Comparison of ENCODE assay signal across 8 cellular contexts in genomic region chr2:27080603-27080938, GRCh38. TPM values are rescaled to one million over a fixed set of nuclear protein-coding genes. Genes with fewer than 3 reads are reported as not detected.
DNase-seq lines count a peak whose midpoint lies in the region; ATAC-seq, FAIRE-seq and TF ChIP-seq lines count a peak whose summit lies in the region.

No MANE protein-coding gene starts in this region.

- H3K9me3 ChIP-seq in HCT116 (ENCODE audit: control insufficient read depth in 1 of 2, insufficient read depth in 1 of 2, low read depth in 1 of 2, low read length in 2 of 2) (no peaks in the 10 kb centered on the region), left ventricle myocardium inferior (replicated peaks) (no peaks in the 10 kb centered on the region), small intestine (ENCODE audit: control insufficient read depth, low read depth) (no peaks in the 10 kb centered on the region)

- no peaks in the 10 kb centered on the region for H3K27me3 Mint-ChIP-seq in activated CD8-positive, alpha-beta T cell treated with anti-CD3 and anti-CD28 coated beads, Interleukin-2, amount 10 ng/mL, durations not matched to agents 7 days and 5 days (ENCODE audit: low read depth)

- no peaks in the 10 kb centered on the region for H3K36me3 ChIP-seq in HCT116 (ENCODE audit: control insufficient read depth in 1 of 2, insufficient read depth in 2 of 2, low read length in 2 of 2)
- no peaks in the 10 kb centered on the region for H3K36me3 ChIP-seq in left ventricle myocardium inferior
- no peaks in the 10 kb centered on the region for H3K36me3 ChIP-seq in small intestine (ENCODE audit: control insufficient read depth in 2 of 2, insufficient read depth in 2 of 2, low read length in 2 of 2)

- H3K4me1 ChIP-seq in HCT116 (ENCODE audit: control insufficient read depth in 1 of 2, insufficient read depth in 2 of 2, low read length in 2 of 2) = peaks cover 13 to 22% of the 10 kb centered on the region in 2 experiments
- peaks cover 60% of the 10 kb centered on the region for H3K4me1 ChIP-seq in left ventricle myocardium inferior
- H3K4me1 ChIP-seq in small intestine (ENCODE audit: control insufficient read depth in 2 of 2, insufficient read depth in 1 of 2, low read depth in 1 of 2, low read length in 1 of 2) = peaks cover 3 to 5% of the 10 kb centered on the region in 2 donors

- peak overlapping the region; percentile 6 for H3K4me3 Mint-ChIP-seq in activated CD8-positive, alpha-beta T cell treated with anti-CD3 and anti-CD28 coated beads, Interleukin-2, amount 10 ng/mL, durations not matched to agents 7 days and 5 days

- no peak for TF ChIP-seq RAD21 in HCT116 (IDR thresholded peaks at IDR 0.05; ENCODE audit: low read depth)

- DNase-seq in HCT116 (ENCODE audit: low read depth, low spot score) (no peak), left ventricle myocardium inferior (no peak), small intestine (no peak), SW480 (ENCODE audit: low spot score) (no peak), GOT3 (lab: John Stamatoyannopoulos, UW) (no peak), mucosa of gallbladder (ENCODE audit: low spot score) (no peak)
- peak; percentile 30 for DNase-seq in activated CD8-positive, alpha-beta T cell treated with anti-CD3 and anti-CD28 coated beads, Interleukin-2, amount 10 ng/mL, durations not matched to agents 7 days and 5 days

- no peaks in the 10 kb centered on the region for H3K36me3 Mint-ChIP-seq in activated CD8-positive, alpha-beta T cell treated with anti-CD3 and anti-CD28 coated beads, Interleukin-2, amount 10 ng/mL, durations not matched to agents 7 days and 5 days (ENCODE audit: low read depth)

- peak overlapping the region; percentile 28; the same call in 1 of the 2 replicates for H3K27ac ChIP-seq in HCT116 (ENCODE audit: low read depth, low read length)
- peak overlapping the region; percentile 93 for H3K27ac ChIP-seq in left ventricle myocardium inferior (replicated peaks)
- peak overlapping the region; percentile 1 to 39 for H3K27ac ChIP-seq in small intestine (ENCODE audit: low read depth in 1 of 2, low read length in 1 of 2)

- ATAC-seq in HCT116 (no peak), esophagus mucosa (no peak)
- no peak for ATAC-seq in activated CD8-positive, alpha-beta T cell treated with anti-CD3 and anti-CD28 coated beads, Interleukin-2, amount 10 ng/mL, durations not matched to agents 7 days and 5 days

- no peaks in the 10 kb centered on the region for H3K79me2 ChIP-seq in HCT116 (ENCODE audit: insufficient read depth, low read length)

- H3K4me2 ChIP-seq in HCT116 (ENCODE audit: low read length) = peak overlapping the region; percentile 81; the same call in 1 of the 2 replicates

- POLR2A ChIA-PET in HCT116 (lab: Charles Lee) = interaction anchor here (0.6 to 1.3 kb wide), 3 partner anchors 9 to 119 kb away, joined by 3 to 6 read pairs (median 3); partner anchors contain the start of gene OST4
- POLR2A ChIA-PET in activated CD8-positive, alpha-beta T cell treated with anti-CD3 and anti-CD28 coated beads, Interleukin-2, amount 10 ng/mL, durations not matched to agents 7 days and 5 days (lab: Charles Lee) = interaction anchor here (1.3 to 4.5 kb wide), 3 partner anchors 8 to 30 kb away, joined by 5 to 34 read pairs (median 16); partner anchors contain the start of genes AGBL5 and OST4

- TF ChIP-seq POLR2A in HCT116 (IDR thresholded peaks at IDR 0.05; ENCODE audit: borderline replicate concordance, extremely low read depth, insufficient read depth, insufficient read length) = no peak

- no TSS peak for BruUV-seq in HCT116 (replicated peaks; lab: Mats Ljungman, UMichigan)

- peak overlapping the region; percentile 98 for H3K27ac Mint-ChIP-seq in activated CD8-positive, alpha-beta T cell treated with anti-CD3 and anti-CD28 coated beads, Interleukin-2, amount 10 ng/mL, durations not matched to agents 7 days and 5 days

- H3K9me2 ChIP-seq in HCT116 (ENCODE audit: insufficient read depth) = no peaks in the 10 kb centered on the region

- no peak for FAIRE-seq in small intestine (lab: Jason Lieb, UNC)

- H3K9ac ChIP-seq in HCT116 (ENCODE audit: low read length) = no peak overlapping the region

- H3K4me3 ChIP-seq in HCT116 (replicated peaks in 1 of 2; ENCODE audit: low read depth in 1 of 2, low read length in 2 of 2) (no peak overlapping the region), left ventricle myocardium inferior (peak overlapping the region; percentile 68), small intestine (ENCODE audit: low read depth in 1 of 2, low read length in 2 of 2) (no peak overlapping the region)

- no peak overlapping the region for H2AFZ ChIP-seq in HCT116 (ENCODE audit: low read depth, low read length, poor library complexity, severe bottlenecking)

- TF ChIP-seq CTCF in HCT116 (IDR thresholded peaks at IDR 0.05 in 2 of 3, conservative IDR thresholded peaks at IDR 0.05 in 1 of 3; ENCODE audit: borderline replicate concordance in 1 of 3, insufficient read depth in 1 of 3, low read depth in 2 of 3, low read length in 2 of 3) (no peak), left ventricle myocardium inferior (IDR thresholded peaks at IDR 0.05; ENCODE audit: borderline replicate concordance) (no peak)

- RAD21 ChIA-PET in HCT116 (lab: Charles Lee; ENCODE audit: low non-redundant PET in 1 of 2, low total read pairs in 2 of 2, uncharacterized antibody in 2 of 2, unreplicated experiment in 2 of 2) = no interaction called here

- no peaks in the 10 kb centered on the region for H3K9me3 Mint-ChIP-seq in activated CD8-positive, alpha-beta T cell treated with anti-CD3 and anti-CD28 coated beads, Interleukin-2, amount 10 ng/mL, durations not matched to agents 7 days and 5 days (ENCODE audit: insufficient read depth)

- H3K4me1 Mint-ChIP-seq in activated CD8-positive, alpha-beta T cell treated with anti-CD3 and anti-CD28 coated beads, Interleukin-2, amount 10 ng/mL, durations not matched to agents 7 days and 5 days (ENCODE audit: low read depth) = peaks cover 60% of the 10 kb centered on the region

- H3K27me3 ChIP-seq in HCT116 (ENCODE audit: insufficient read depth, low read length) (no peaks in the 10 kb centered on the region), left ventricle myocardium inferior (ENCODE audit: low read depth) (no peaks in the 10 kb centered on the region), small intestine (ENCODE audit: control insufficient read depth in 2 of 2, insufficient read depth in 2 of 2, low read length in 2 of 2) (no peaks in the 10 kb centered on the region)

- 76 to 91% (median 77%) methylated on average over 14 of the region's 14 CpGs for WGBS in small intestine, 3 donors

- CTCF ChIA-PET in HCT116 (lab: Charles Lee) = interaction anchor here (0.6 to 1.3 kb wide), 6 partner anchors 8 to 155 kb away, joined by 3 to 6 read pairs (median 3); partner anchors contain the start of genes AGBL5 and OST4
- CTCF ChIA-PET in activated CD8-positive, alpha-beta T cell treated with anti-CD3 and anti-CD28 coated beads, Interleukin-2, amount 10 ng/mL, durations not matched to agents 7 days and 5 days (lab: Charles Lee) = interaction anchor here (1.0 to 3.4 kb wide), 7 partner anchors 9 to 199 kb away, joined by 3 to 28 read pairs (median 5); partner anchors contain the start of genes AGBL5, OST4 and PREB

- H4K20me1 ChIP-seq in HCT116 (ENCODE audit: insufficient read depth) = no peaks in the 10 kb centered on the region

- intact Hi-C loops in HCT116 (cut with micrococcal nuclease) = no loop called here
- intact Hi-C loops in left ventricle myocardium inferior (cut with micrococcal nuclease) = loop anchor here (10.0 kb wide), 1 partner anchor 116 kb away; no protein-coding TSS in a partner anchor

TF ChIP-seq in HCT116, 20 proteins besides CTCF, POLR2A, EP300 and RAD21:
- TF ChIP-seq ELF1 (IDR thresholded peaks at IDR 0.05; ENCODE audit: borderline replicate concordance, low read depth) = no peak
- TF ChIP-seq SIN3A (IDR thresholded peaks at IDR 0.05; ENCODE audit: low read depth) = no peak
- no peak for TF ChIP-seq POLR2AphosphoS5 (IDR thresholded peaks at IDR 0.05; ENCODE audit: low read depth, low read length)
- TF ChIP-seq FOSL1 (IDR thresholded peaks at IDR 0.05; ENCODE audit: low read depth) = no peak

RNA-seq across cellular contexts. Expression of gene EMILIN1, which starts 2.2 kb away (rescaled TPM):
- total RNA-seq in HCT116 (2021; ENCODE audit: unreplicated experiment) (0.59 TPM), left ventricle myocardium inferior (18.4 TPM), esophagus mucosa (3.0 TPM), mucosa of gallbladder (210 TPM)
- polyA plus RNA-seq in HCT116 (2012) = 0.20 and 0.21 TPM in 2 replicates
- 1 to 10 TPM; 1.1 to 1.4 TPM for total RNA-seq in activated CD8-positive, alpha-beta T cell treated with anti-CD3 and anti-CD28 coated beads, Interleukin-2, amount 10 ng/mL, durations not matched to agents 7 days and 5 days
- polyA plus RNA-seq in small intestine = 10 to 100 TPM in 1 of 3 donors, 1 to 10 TPM in 1, under 1 TPM in 1; 0.67 to 23.0 (median 3.8) TPM

RNA-seq across cellular contexts. Expression of gene KHK, which starts 6.0 kb away (rescaled TPM):
- 6.7 TPM for total RNA-seq in HCT116 (2021; ENCODE audit: unreplicated experiment)
- 4.4 and 4.8 TPM in 2 replicates for polyA plus RNA-seq in HCT116 (2012)
- 10 to 100 TPM; 12.1 to 12.4 TPM for total RNA-seq in activated CD8-positive, alpha-beta T cell treated with anti-CD3 and anti-CD28 coated beads, Interleukin-2, amount 10 ng/mL, durations not matched to agents 7 days and 5 days
- 2.9 TPM for total RNA-seq in left ventricle myocardium inferior
- polyA plus RNA-seq in small intestine = 100 to 1,000 TPM; 225 to 643 (median 533) TPM
- 3.5 TPM for total RNA-seq in esophagus mucosa
- total RNA-seq in mucosa of gallbladder = 6.1 TPM

RNA-seq across cellular contexts. Expression of gene OST4, which starts 9.1 kb away (rescaled TPM):
- 187 TPM for total RNA-seq in HCT116 (2021; ENCODE audit: unreplicated experiment)
- 262 and 288 TPM in 2 replicates for polyA plus RNA-seq in HCT116 (2012)
- total RNA-seq in activated CD8-positive, alpha-beta T cell treated with anti-CD3 and anti-CD28 coated beads, Interleukin-2, amount 10 ng/mL, durations not matched to agents 7 days and 5 days = 100 to 1,000 TPM; 334 to 346 TPM
- total RNA-seq in left ventricle myocardium inferior = 354 TPM
- 100 to 1,000 TPM; 386 to 477 (median 407) TPM for polyA plus RNA-seq in small intestine
- 258 TPM for total RNA-seq in esophagus mucosa
- 323 TPM for total RNA-seq in mucosa of gallbladder

RNA-seq across cellular contexts. Expression of gene AGBL5, which starts 29.1 kb away (rescaled TPM):
- 40.0 TPM for total RNA-seq in HCT116 (2021; ENCODE audit: unreplicated experiment)
- polyA plus RNA-seq in HCT116 (2012) = 27.0 and 35.6 TPM in 2 replicates
- total RNA-seq in activated CD8-positive, alpha-beta T cell treated with anti-CD3 and anti-CD28 coated beads, Interleukin-2, amount 10 ng/mL, durations not matched to agents 7 days and 5 days = 10 to 100 TPM; 13.9 to 14.8 TPM
- total RNA-seq in left ventricle myocardium inferior = 10.0 TPM
- polyA plus RNA-seq in small intestine = 10 to 100 TPM in 1 of 3 donors, 1 to 10 TPM in 2; 6.0 to 11.1 (median 6.5) TPM
- total RNA-seq in esophagus mucosa = 14.1 TPM
- 27.9 TPM for total RNA-seq in mucosa of gallbladder

RNA-seq across cellular contexts. Expression of gene CGREF1, which starts 38.4 kb away (rescaled TPM):
- total RNA-seq in HCT116 (2021; ENCODE audit: unreplicated experiment) (4.0 TPM), left ventricle myocardium inferior (0.80 TPM), esophagus mucosa (0.96 TPM), mucosa of gallbladder (1.1 TPM)
- 4.2 and 5.4 TPM in 2 replicates for polyA plus RNA-seq in HCT116 (2012)
- under 1 TPM; 0.61 to 0.94 TPM for total RNA-seq in activated CD8-positive, alpha-beta T cell treated with anti-CD3 and anti-CD28 coated beads, Interleukin-2, amount 10 ng/mL, durations not matched to agents 7 days and 5 days
- 1 to 10 TPM; 3.8 to 5.2 (median 3.8) TPM for polyA plus RNA-seq in small intestine

Comparison
In these comparisons a context has a peak if more than half of its experiments do, and no peak if none do; other contexts are left out.
1. H3K27ac ChIP-seq: peak in every context shown above with its lines; median percentile 93 in left ventricle myocardium inferior; 28 in HCT116; 20 in small intestine.
2. RNA of gene EMILIN1, which starts 2.2 kb away (total RNA-seq): 210 TPM in mucosa of gallbladder (single experiment); 18.4 TPM in left ventricle myocardium inferior (single experiment), 3.0 TPM in esophagus mucosa (single experiment), 1.1 to 1.4 TPM in activated CD8-positive, alpha-beta T cell treated with anti-CD3 and anti-CD28 coated beads, Interleukin-2, amount 10 ng/mL, durations not matched to agents 7 days and 5 days and 0.59 TPM in HCT116 (single experiment); every median in the first group is over 10 times any median in the second.